Comparison of ENCODE assay signal across 1 cellular context in the genomic region with DNA sequence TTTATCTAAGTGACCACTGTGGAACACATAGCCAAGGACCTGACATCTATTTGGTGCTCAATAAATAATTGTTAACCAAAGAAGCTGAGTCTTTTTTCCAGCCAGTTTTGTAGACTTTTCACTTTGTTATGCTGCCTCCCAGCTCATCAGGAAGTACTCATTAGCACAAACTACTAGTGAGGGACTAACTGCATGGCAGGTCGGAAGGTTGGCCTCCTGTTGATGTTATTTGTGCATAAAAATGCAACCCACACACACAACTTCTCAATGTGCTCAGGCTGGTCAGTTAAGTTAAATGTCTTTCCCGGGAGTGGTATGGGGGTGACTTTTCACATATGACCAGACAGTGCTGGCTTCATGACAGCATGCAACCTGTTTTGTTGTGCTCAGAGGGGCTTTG.
TF ChIP-seq lines count a peak whose summit lies in the region.

No MANE protein-coding gene starts in this region.

TF ChIP-seq in H1, 55 proteins besides CTCF, POLR2A, EP300 and RAD21 (continued from another document):
- TF ChIP-seq E2F6 (IDR thresholded peaks at IDR 0.05) (no peak), JUND (IDR thresholded peaks at IDR 0.05; ENCODE audit: low read length) (no peak), RFX5 (IDR thresholded peaks at IDR 0.05; ENCODE audit: borderline replicate concordance, low read depth, low read length) (no peak), KDM4A (IDR thresholded peaks at IDR 0.05; ENCODE audit: low read depth, low read length, severe bottlenecking) (no peak), NANOG (IDR thresholded peaks at IDR 0.05; ENCODE audit: insufficient read depth, low read depth, low read length, poor library complexity, severe bottlenecking) (no peak), BCL11A (IDR thresholded peaks at IDR 0.05; ENCODE audit: low read depth in 2 of 2, low read length in 2 of 2) (no peak)
